31 cellular contexts compared by ENCODE assay signal in the genomic region with DNA sequence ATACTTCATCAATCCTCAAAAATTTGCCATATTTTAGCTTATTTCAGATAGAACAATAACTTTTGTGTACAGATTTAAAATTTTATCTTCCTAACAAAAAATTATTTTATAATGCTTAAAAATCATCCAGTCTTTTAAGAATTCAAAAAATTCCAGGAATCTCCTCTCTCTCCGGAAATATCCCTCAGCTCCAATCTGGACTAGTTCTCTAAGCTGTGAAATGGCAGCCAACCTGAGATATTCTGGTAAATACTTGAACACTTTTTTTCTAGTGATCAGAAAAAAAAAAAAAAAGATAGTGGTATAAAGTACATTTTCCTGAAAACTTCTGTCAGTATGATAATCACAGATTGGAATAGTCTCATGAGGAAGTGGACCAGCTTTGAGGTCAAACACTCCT. TPM values are rescaled to one million over a fixed set of nuclear protein-coding genes. Genes with fewer than 3 reads are reported as not detected.
"Had no signal": no experiment of that assay in that cellular context is flagged by ENCODE, and none has a peak within 500 bp of the region (broad histone marks: within the 10 kb centered on the region; RNA-seq: fewer than 3 reads in every experiment).

No MANE protein-coding gene starts in this region.

- H3K4me3 ChIP-seq: breast epithelium, colonic mucosa, dorsolateral prefrontal cortex, gastroesophageal sphincter, ovary, right lobe of liver, skin epidermis, testis, transverse colon had no signal

- H3K27ac Mint-ChIP-seq: activated CD8-positive, alpha-beta T cell treated with anti-CD3 and anti-CD28 coated beads for 36 hours; activated naive CD4-positive, alpha-beta T cell treated with anti-CD3 and anti-CD28 coated beads, Interleukin-2, amount 50 U/mL, for 72 hours; activated T-helper 2 cell treated with anti-CD3 and anti-CD28 coated beads, Interferon-gamma antibody, Interleukin-2, Interleukin-4, amounts not matched to agents 10 μg/mL and 5 μg/mL and 100 μg/mL, durations not matched to agents 14 hours and 24 hours and 36 hours; memory B cell; naive thymus-derived CD4-positive, alpha-beta T cell; progenitor cell of endocrine pancreas; T-helper 17 cell had no signal

- H3K4me1 Mint-ChIP-seq: central memory CD8-positive, alpha-beta T cell; memory B cell; naive thymus-derived CD4-positive, alpha-beta T cell; T-helper 17 cell had no signal

- H3K4me3 Mint-ChIP-seq: activated CD8-positive, alpha-beta T cell treated with anti-CD3 and anti-CD28 coated beads for 36 hours; activated T-cell treated with anti-CD3 and anti-CD28 coated beads, Interleukin-2, amount 50 U/mL, for 4 hours; central memory CD8-positive, alpha-beta T cell; memory B cell; naive thymus-derived CD4-positive, alpha-beta T cell; T-helper 17 cell had no signal

- H3K27me3 Mint-ChIP-seq: memory B cell, progenitor cell of endocrine pancreas, T-helper 17 cell had no signal

- FAIRE-seq: keratinocyte had no signal

- DNase-seq: activated CD4-positive, alpha-beta T cell treated with anti-CD3 and anti-CD28 coated beads for 48 hours; activated CD8-positive, alpha-beta T cell treated with anti-CD3 and anti-CD28 coated beads for 36 hours; activated T-cell treated with anti-CD3 and anti-CD28 coated beads, Interleukin-2, amount 50 U/mL, for 4 hours; colonic mucosa; dorsolateral prefrontal cortex; effector memory CD4-positive, alpha-beta T cell; erythroblast; head of caudate nucleus; hippocampal formation; left colon; midbrain; naive thymus-derived CD4-positive, alpha-beta T cell; ovary; right lobe of liver; stimulated activated CD4-positive, alpha-beta T cell treated with anti-CD3 and anti-CD28 coated beads, Interleukin-12 subunit alpha, Interleukin-12 subunit beta, amount 100 ng/mL, for 4 hours; stimulated activated CD4-positive, alpha-beta T cell treated with anti-CD3 and anti-CD28 coated beads, Interleukin-4, amount 100 ng/mL, for 1 hour; stimulated activated naive CD8-positive, alpha-beta T cell treated with anti-CD3 and anti-CD28 coated beads, Interleukin-15, Interleukin-2, amounts not matched to agents 100 U/mL and 50 U/mL, for 24 hours; T-helper 17 cell; T1000; testis; transverse colon; WERI-Rb-1 had no signal

RNA-seq across cellular contexts. Expression of a gene that starts 57.6 kb away (rescaled TPM):
- total RNA-seq: activated CD8-positive, alpha-beta T cell treated with anti-CD3 and anti-CD28 coated beads for 36 hours; activated naive CD4-positive, alpha-beta T cell treated with anti-CD3 and anti-CD28 coated beads, Interleukin-2, amount 50 U/mL, for 72 hours; activated T-cell treated with anti-CD3 and anti-CD28 coated beads, Interleukin-2, amount 50 U/mL, for 4 hours; activated T-helper 2 cell treated with anti-CD3 and anti-CD28 coated beads, Interferon-gamma antibody, Interleukin-2, Interleukin-4, amounts not matched to agents 10 μg/mL and 5 μg/mL and 100 μg/mL, durations not matched to agents 14 hours and 24 hours and 36 hours had no signal
